In the genomic region with DNA sequence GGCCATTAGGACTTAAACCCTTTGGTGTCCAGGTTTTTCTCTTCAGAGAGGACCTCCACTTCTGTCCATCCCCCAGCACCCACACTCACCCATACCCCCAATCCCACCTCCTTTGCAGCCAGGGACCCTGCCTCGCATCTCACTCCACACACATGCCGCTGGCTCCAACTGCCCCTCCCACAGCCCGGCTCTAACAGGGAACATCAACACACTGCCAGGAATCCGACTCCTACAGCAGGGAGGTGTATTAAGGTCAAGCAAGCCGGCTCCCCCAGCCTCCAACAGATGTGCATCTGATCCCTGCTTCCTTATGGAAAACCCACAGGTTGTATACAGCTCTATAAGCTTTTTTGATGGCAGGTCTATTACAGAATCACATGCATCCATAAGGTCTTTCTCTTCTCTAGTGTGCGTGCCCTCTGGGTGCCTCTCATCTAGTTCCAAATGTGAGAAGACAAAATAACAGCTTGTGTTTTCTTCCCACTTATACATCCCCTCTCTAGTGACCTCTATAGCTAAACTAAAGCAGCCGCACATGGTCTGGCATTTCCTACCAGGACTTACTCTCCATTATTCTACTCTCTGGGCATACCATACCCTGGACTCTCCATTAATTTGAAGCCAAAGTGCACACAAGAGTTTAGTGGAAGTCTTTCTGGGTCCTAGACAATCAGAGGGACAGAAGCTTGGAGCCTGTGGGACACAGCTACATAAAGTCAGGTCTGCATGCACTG, we compare ENCODE assay signal across 1 cellular context.
TF ChIP-seq lines count a peak whose summit lies in the region.

No MANE protein-coding gene starts in this region.

TF ChIP-seq in A549, 52 proteins besides CTCF, POLR2A, EP300 and RAD21 (continued from another document):
- TF ChIP-seq MAX (IDR thresholded peaks at IDR 0.05) (no peak), RARB (CRISPR knock-in tag; IDR thresholded peaks at IDR 0.05) (no peak), HOXA7 (CRISPR knock-in tag; IDR thresholded peaks at IDR 0.05) (no peak), ESRRA (IDR thresholded peaks at IDR 0.05; ENCODE audit: borderline replicate concordance, low read length) (no peak), CHD4 (IDR thresholded peaks at IDR 0.05; ENCODE audit: borderline replicate concordance) (no peak), NR3C1 (IDR thresholded peaks at IDR 0.05) (no peak), MYC (IDR thresholded peaks at IDR 0.05; ENCODE audit: borderline replicate concordance, low read length) (no peak), ZFP36 (IDR thresholded peaks at IDR 0.05; ENCODE audit: borderline replicate concordance, partially characterized antibody) (no peak), POLR2AphosphoS2 (conservative IDR thresholded peaks at IDR 0.05; ENCODE audit: low read length) (no peak), E2F6 (IDR thresholded peaks at IDR 0.05; ENCODE audit: borderline replicate concordance, low read depth) (no peak), CHD2 (IDR thresholded peaks at IDR 0.05; ENCODE audit: low read length, partially characterized antibody) (no peak), CBX2 (IDR thresholded peaks at IDR 0.05; ENCODE audit: borderline replicate concordance, low read depth) (no peak), FOXS1 (CRISPR knock-in tag; IDR thresholded peaks at IDR 0.05) (no peak)
TF ChIP-seq in A549: peak in this region for 0.
